Comparison of ENCODE assay signal across 13 cellular contexts in genomic region chr5:134590992-134591659, GRCh38. TPM values are rescaled to one million over a fixed set of nuclear protein-coding genes. Genes with fewer than 3 reads are reported as not detected.
A peak's percentile ranks its signal among the peaks of the same experiment; 100 is the strongest.
DNase-seq lines count a peak whose midpoint lies in the region; ATAC-seq and TF ChIP-seq lines count a peak whose summit lies in the region.
"Had no signal": no experiment of that assay in that cellular context is flagged by ENCODE, and none has a peak within 500 bp of the region (broad histone marks: within the 10 kb centered on the region; RNA-seq: fewer than 3 reads in every experiment).

No MANE protein-coding gene starts in this region.

- H3K4me3 Mint-ChIP-seq in type B pancreatic cell = no peak overlapping the region
- H3K4me3 Mint-ChIP-seq: CD8-positive, alpha-beta T cell had no signal

- H2BK15ac ChIP-seq in mesendoderm (replicated peaks; ENCODE audit: low read depth) = no peak overlapping the region

- no peak overlapping the region for H2AK5ac ChIP-seq in mesendoderm (ENCODE audit: low read length)

- H3K27me3 ChIP-seq in mesendoderm (ENCODE audit: insufficient read depth, low read length, poor library complexity) = no peaks in the 10 kb centered on the region
- no peaks in the 10 kb centered on the region for H3K27me3 ChIP-seq in body of pancreas
- H3K27me3 ChIP-seq: tibial nerve had no signal

- no peak for TF ChIP-seq POLR2A in body of pancreas (IDR thresholded peaks at IDR 0.05)

- H4K5ac ChIP-seq in mesendoderm (ENCODE audit: low read length) = no peak overlapping the region

- H3K56ac ChIP-seq in mesendoderm (ENCODE audit: low read length) = no peak overlapping the region

- intact Hi-C loops in body of pancreas (cut with DNase I) = no loop called here
- intact Hi-C loops in sciatic nerve (cut with DNase I) = no loop called here

- no peak overlapping the region for H2BK5ac ChIP-seq in mesendoderm (ENCODE audit: low read length)

- no peak overlapping the region for H3K9ac ChIP-seq in mesendoderm (ENCODE audit: low read length)

- H3K4me2 ChIP-seq in mesendoderm (ENCODE audit: low read length) = no peak overlapping the region

- ATAC-seq in body of pancreas (no peak), sciatic nerve (no peak)
- ATAC-seq: CD8-positive, alpha-beta T cell had no signal

- H3K27ac ChIP-seq in mesendoderm (ENCODE audit: low read depth, low read length) (no peak overlapping the region), body of pancreas (peak overlapping the region in 2 of 4 donors; percentile 57)
- H3K27ac ChIP-seq: tibial nerve had no signal

- H3K9me3 Mint-ChIP-seq in type B pancreatic cell = no peaks in the 10 kb centered on the region
- H3K9me3 Mint-ChIP-seq: CD8-positive, alpha-beta T cell had no signal

- no peak overlapping the region for H2BK120ac ChIP-seq in mesendoderm (ENCODE audit: low read depth, low read length)

- no peaks in the 10 kb centered on the region for H3K36me3 Mint-ChIP-seq in type B pancreatic cell
- H3K36me3 Mint-ChIP-seq: CD8-positive, alpha-beta T cell had no signal

- no CpG with 5 or more reads among the region's 5 CpGs for WGBS in mesendoderm (ENCODE audit: extremely low coverage, insufficient coverage, low lambda C conversion rate)
- 83 to 84% methylated on average over 5 of the region's 5 CpGs for WGBS in body of pancreas, 2 donors

- no peak overlapping the region for H3K18ac ChIP-seq in mesendoderm (ENCODE audit: low read length)

- TF ChIP-seq CTCF in type B pancreatic cell (conservative IDR thresholded peaks at IDR 0.05) (no peak), body of pancreas (IDR thresholded peaks at IDR 0.05) (no peak)

- peak overlapping the region; percentile 21 for H3K27ac Mint-ChIP-seq in type B pancreatic cell
- H3K27ac Mint-ChIP-seq: CD8-positive, alpha-beta T cell had no signal

- no peak overlapping the region for H4K8ac ChIP-seq in mesendoderm (ENCODE audit: low read depth, low read length)

- H3K4me3 ChIP-seq in mesendoderm (ENCODE audit: low read length) (no peak overlapping the region), body of pancreas (no peak overlapping the region)
- H3K4me3 ChIP-seq: tibial nerve had no signal

- H3K36me3 ChIP-seq in mesendoderm (ENCODE audit: control insufficient read depth, insufficient read depth, low read length) = no peaks in the 10 kb centered on the region
- H3K36me3 ChIP-seq in body of pancreas (replicated peaks in 1 of 2; ENCODE audit: insufficient read depth in 1 of 2, low read depth in 2 of 2) = no peaks in the 10 kb centered on the region
- H3K36me3 ChIP-seq: tibial nerve had no signal

- H3K4me1 Mint-ChIP-seq in type B pancreatic cell (ENCODE audit: unreplicated experiment) = peaks cover 8% of the 10 kb centered on the region

- no peaks in the 10 kb centered on the region for H3K9me3 ChIP-seq in body of pancreas
- H3K9me3 ChIP-seq: tibial nerve had no signal

- no peak overlapping the region for H3K4ac ChIP-seq in mesendoderm (ENCODE audit: low read depth, low read length)

- no peaks in the 10 kb centered on the region for H3K79me1 ChIP-seq in mesendoderm (ENCODE audit: low read length)

- H3K23ac ChIP-seq in mesendoderm (ENCODE audit: low read length) = no peak overlapping the region

- H3K4me1 ChIP-seq in mesendoderm (ENCODE audit: control insufficient read depth, low read depth, low read length) (peaks cover 6% of the 10 kb centered on the region), body of pancreas (peaks cover 20% of the 10 kb centered on the region)

- no peaks in the 10 kb centered on the region for H3K79me2 ChIP-seq in mesendoderm (ENCODE audit: control insufficient read depth, insufficient read depth, low read length)

- no peaks in the 10 kb centered on the region for H3K27me3 Mint-ChIP-seq in type B pancreatic cell

- DNase-seq in activated naive CD4-positive, alpha-beta T cell treated with Interleukin-2 at 50 U/mL for 16 hours = peak; percentile 47
- no peak for DNase-seq in activated naive CD4-positive, alpha-beta T cell (lab: John Stamatoyannopoulos, UW)
- peak; percentile 75 to 81 for DNase-seq in activated T-cell treated with anti-CD3 and anti-CD28 coated beads, Interleukin-2, amount 50 U/mL, for 48 hours
- DNase-seq in mesendoderm (peak; percentile 44), type B pancreatic cell (ENCODE audit: extremely low spot score, unreplicated experiment) (no peak), body of pancreas (no peak), sciatic nerve (ENCODE audit: low spot score) (no peak), COLO829 (ENCODE audit: low spot score) (no peak)
- DNase-seq: hippocampal formation, NCI-H1436, occipital lobe had no signal

RNA-seq across cellular contexts. Expression of gene SAR1B, which starts 41.5 kb away (rescaled TPM):
- 15.2 TPM for polyA plus RNA-seq in mesendoderm (2013, experiment 1 of 2)
- polyA plus RNA-seq in mesendoderm (2013, experiment 2 of 2) = 16.3 TPM
- total RNA-seq in type B pancreatic cell (ENCODE audit: low replicate concordance) (56.9 and 67.5 TPM in 2 replicates), body of pancreas (10 to 100 TPM; 28.3 to 35.9 TPM), sciatic nerve (60.0 TPM)

RNA-seq across cellular contexts. Expression of gene SEC24A, which starts 57.5 kb away (rescaled TPM):
- 22.8 TPM for polyA plus RNA-seq in mesendoderm (2013, experiment 1 of 2)
- 23.5 TPM for polyA plus RNA-seq in mesendoderm (2013, experiment 2 of 2)
- total RNA-seq in type B pancreatic cell (ENCODE audit: low replicate concordance) (27.5 and 37.2 TPM in 2 replicates), body of pancreas (10 to 100 TPM; 10.2 to 12.2 TPM), sciatic nerve (26.3 TPM)

Comparison
In these comparisons a context has a peak if more than half of its experiments do, and no peak if none do; other contexts are left out.
1. DNase-seq: peak in activated naive CD4-positive, alpha-beta T cell treated with Interleukin-2 at 50 U/mL for 16 hours (single experiment), activated T-cell treated with anti-CD3 and anti-CD28 coated beads, Interleukin-2, amount 50 U/mL, for 48 hours (2 of 2) and mesendoderm (single experiment); none in activated naive CD4-positive, alpha-beta T cell (0 of 4), type B pancreatic cell (single experiment), body of pancreas (0 of 4), sciatic nerve (single experiment) and COLO829 (single experiment).